ENCODE assay signal across 1 cellular context in the genomic region with DNA sequence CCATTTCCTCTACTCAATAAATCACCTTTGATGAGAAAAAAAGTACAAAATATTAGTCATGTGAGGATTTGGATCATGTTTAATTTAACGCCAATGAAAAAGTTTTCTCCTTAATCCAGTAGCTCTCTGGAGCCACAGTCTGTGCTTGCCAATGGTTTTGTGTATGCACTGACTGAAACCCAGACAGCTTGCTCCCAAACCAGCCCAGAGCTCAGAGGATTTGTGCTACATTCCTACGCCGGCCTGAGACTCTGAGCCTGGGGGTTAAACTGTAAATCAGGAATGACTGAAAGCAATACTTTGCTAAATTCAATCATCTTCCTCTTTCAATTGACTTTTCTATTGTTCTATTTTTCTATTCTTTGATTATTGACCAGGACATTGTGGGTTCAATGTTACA.
TF ChIP-seq lines count a peak whose summit lies in the region.

No MANE protein-coding gene starts in this region.

TF ChIP-seq in WTC11, 78 proteins besides CTCF, POLR2A, EP300 and RAD21 (continued from another document):
- TF ChIP-seq, protein P1, sequence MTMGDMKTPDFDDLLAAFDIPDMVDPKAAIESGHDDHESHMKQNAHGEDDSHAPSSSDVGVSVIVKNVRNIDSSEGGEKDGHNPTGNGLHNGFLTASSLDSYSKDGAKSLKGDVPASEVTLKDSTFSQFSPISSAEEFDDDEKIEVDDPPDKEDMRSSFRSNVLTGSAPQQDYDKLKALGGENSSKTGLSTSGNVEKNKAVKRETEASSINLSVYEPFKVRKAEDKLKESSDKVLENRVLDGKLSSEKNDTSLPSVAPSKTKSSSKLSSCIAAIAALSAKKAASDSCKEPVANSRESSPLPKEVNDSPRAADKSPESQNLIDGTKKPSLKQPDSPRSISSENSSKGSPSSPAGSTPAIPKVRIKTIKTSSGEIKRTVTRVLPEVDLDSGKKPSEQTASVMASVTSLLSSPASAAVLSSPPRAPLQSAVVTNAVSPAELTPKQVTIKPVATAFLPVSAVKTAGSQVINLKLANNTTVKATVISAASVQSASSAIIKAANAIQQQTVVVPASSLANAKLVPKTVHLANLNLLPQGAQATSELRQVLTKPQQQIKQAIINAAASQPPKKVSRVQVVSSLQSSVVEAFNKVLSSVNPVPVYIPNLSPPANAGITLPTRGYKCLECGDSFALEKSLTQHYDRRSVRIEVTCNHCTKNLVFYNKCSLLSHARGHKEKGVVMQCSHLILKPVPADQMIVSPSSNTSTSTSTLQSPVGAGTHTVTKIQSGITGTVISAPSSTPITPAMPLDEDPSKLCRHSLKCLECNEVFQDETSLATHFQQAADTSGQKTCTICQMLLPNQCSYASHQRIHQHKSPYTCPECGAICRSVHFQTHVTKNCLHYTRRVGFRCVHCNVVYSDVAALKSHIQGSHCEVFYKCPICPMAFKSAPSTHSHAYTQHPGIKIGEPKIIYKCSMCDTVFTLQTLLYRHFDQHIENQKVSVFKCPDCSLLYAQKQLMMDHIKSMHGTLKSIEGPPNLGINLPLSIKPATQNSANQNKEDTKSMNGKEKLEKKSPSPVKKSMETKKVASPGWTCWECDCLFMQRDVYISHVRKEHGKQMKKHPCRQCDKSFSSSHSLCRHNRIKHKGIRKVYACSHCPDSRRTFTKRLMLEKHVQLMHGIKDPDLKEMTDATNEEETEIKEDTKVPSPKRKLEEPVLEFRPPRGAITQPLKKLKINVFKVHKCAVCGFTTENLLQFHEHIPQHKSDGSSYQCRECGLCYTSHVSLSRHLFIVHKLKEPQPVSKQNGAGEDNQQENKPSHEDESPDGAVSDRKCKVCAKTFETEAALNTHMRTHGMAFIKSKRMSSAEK (CRISPR knock-in tag; IDR thresholded peaks at IDR 0.05; ENCODE audit: borderline replicate concordance), result no peak
- TF ChIP-seq FOXK1 (CRISPR knock-in tag; IDR thresholded peaks at IDR 0.05) (no peak), TP53 (CRISPR knock-in tag; IDR thresholded peaks at IDR 0.05) (no peak), ZNF423 (CRISPR knock-in tag; IDR thresholded peaks at IDR 0.05) (no peak)
- TF ChIP-seq, protein P2, sequence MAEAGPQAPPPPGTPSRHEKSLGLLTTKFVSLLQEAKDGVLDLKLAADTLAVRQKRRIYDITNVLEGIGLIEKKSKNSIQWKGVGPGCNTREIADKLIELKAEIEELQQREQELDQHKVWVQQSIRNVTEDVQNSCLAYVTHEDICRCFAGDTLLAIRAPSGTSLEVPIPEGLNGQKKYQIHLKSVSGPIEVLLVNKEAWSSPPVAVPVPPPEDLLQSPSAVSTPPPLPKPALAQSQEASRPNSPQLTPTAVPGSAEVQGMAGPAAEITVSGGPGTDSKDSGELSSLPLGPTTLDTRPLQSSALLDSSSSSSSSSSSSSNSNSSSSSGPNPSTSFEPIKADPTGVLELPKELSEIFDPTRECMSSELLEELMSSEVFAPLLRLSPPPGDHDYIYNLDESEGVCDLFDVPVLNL (CRISPR knock-in tag; IDR thresholded peaks at IDR 0.05; ENCODE audit: borderline replicate concordance, low read depth), result no peak
